ENCODE assay signal across 1 cellular context in the genomic region with DNA sequence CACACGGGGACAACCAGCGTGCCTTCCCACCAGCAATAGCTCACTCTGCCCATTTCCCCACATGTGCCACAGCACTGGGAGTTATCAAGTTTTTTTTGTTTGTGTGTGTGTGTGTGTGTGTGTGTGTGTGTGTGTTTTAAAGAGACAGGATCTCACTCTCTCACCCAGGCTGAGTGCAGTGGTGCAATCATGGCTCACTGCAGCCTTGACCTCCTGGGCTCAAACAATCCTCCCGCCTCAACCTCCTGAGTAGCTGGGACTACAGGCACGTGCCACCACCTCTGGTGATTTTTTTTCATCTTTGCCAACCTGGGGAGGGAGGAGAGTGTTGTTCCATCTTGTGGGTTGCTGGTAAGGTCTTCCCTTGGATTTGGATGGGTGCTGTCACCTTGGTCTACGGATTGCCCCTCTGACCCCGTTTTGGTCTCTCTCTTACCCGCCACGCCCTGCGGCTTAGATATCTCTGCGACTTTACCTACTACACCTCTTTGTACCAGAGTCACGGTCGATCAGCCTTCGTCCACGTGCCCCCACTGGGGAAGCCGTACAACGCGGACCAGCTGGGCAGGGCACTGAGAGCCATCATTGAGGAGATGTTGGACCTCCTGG.
A peak's percentile ranks its signal among the peaks of the same experiment; 100 is the strongest.
TF ChIP-seq lines count a peak whose summit lies in the region.

No MANE protein-coding gene starts in this region.

TF ChIP-seq in HepG2, 621 proteins besides CTCF, POLR2A, EP300 and RAD21 (continued from another document and continues in another):
- TF ChIP-seq RERE (CRISPR knock-in tag; IDR thresholded peaks at IDR 0.05; ENCODE audit: low read depth): no peak
- TF ChIP-seq SP2 (CRISPR knock-in tag; IDR thresholded peaks at IDR 0.05): no peak
- 0 out of 2 replicates have a peak, but pooled peaks have one; percentile 53 for TF ChIP-seq GFI1 (CRISPR knock-in tag; IDR thresholded peaks at IDR 0.05; ENCODE audit: borderline replicate concordance)
- TF ChIP-seq SCMH1 (CRISPR knock-in tag; IDR thresholded peaks at IDR 0.05; ENCODE audit: borderline replicate concordance): no peak
- 0 out of 2 replicates have a peak, but pooled peaks have one; percentile 13 for TF ChIP-seq HOXA3 (CRISPR knock-in tag; IDR thresholded peaks at IDR 0.05)
- TF ChIP-seq SOX13 (IDR thresholded peaks at IDR 0.05): peak; percentile 30; the same call in 1 of the 2 replicates
- peak in 1 of 2 experiments; percentile 70; a peak in 2 of 4 replicates for TF ChIP-seq SOX13 (CRISPR knock-in tag; conservative IDR thresholded peaks at IDR 0.05 in 1 of 2, IDR thresholded peaks at IDR 0.05 in 1 of 2)
- TF ChIP-seq, protein P1, sequence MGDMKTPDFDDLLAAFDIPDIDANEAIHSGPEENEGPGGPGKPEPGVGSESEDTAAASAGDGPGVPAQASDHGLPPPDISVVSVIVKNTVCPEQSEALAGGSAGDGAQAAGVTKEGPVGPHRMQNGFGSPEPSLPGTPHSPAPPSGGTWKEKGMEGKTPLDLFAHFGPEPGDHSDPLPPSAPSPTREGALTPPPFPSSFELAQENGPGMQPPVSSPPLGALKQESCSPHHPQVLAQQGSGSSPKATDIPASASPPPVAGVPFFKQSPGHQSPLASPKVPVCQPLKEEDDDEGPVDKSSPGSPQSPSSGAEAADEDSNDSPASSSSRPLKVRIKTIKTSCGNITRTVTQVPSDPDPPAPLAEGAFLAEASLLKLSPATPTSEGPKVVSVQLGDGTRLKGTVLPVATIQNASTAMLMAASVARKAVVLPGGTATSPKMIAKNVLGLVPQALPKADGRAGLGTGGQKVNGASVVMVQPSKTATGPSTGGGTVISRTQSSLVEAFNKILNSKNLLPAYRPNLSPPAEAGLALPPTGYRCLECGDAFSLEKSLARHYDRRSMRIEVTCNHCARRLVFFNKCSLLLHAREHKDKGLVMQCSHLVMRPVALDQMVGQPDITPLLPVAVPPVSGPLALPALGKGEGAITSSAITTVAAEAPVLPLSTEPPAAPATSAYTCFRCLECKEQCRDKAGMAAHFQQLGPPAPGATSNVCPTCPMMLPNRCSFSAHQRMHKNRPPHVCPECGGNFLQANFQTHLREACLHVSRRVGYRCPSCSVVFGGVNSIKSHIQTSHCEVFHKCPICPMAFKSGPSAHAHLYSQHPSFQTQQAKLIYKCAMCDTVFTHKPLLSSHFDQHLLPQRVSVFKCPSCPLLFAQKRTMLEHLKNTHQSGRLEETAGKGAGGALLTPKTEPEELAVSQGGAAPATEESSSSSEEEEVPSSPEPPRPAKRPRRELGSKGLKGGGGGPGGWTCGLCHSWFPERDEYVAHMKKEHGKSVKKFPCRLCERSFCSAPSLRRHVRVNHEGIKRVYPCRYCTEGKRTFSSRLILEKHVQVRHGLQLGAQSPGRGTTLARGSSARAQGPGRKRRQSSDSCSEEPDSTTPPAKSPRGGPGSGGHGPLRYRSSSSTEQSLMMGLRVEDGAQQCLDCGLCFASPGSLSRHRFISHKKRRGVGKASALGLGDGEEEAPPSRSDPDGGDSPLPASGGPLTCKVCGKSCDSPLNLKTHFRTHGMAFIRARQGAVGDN (CRISPR knock-in tag; IDR thresholded peaks at IDR 0.05): peak; percentile 89
- no peak for TF ChIP-seq ZFP36 (IDR thresholded peaks at IDR 0.05; ENCODE audit: borderline replicate concordance, low read depth, low read length, partially characterized antibody)
- TF ChIP-seq, protein P2, sequence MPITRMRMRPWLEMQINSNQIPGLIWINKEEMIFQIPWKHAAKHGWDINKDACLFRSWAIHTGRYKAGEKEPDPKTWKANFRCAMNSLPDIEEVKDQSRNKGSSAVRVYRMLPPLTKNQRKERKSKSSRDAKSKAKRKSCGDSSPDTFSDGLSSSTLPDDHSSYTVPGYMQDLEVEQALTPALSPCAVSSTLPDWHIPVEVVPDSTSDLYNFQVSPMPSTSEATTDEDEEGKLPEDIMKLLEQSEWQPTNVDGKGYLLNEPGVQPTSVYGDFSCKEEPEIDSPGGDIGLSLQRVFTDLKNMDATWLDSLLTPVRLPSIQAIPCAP (CRISPR knock-in tag; IDR thresholded peaks at IDR 0.05; ENCODE audit: low read depth): no peak
- TF ChIP-seq SIN3A (IDR thresholded peaks at IDR 0.05; ENCODE audit: borderline replicate concordance, low read depth, low read length): no peak
- peak; percentile 96 for TF ChIP-seq MED1 (CRISPR knock-in tag; IDR thresholded peaks at IDR 0.05)
- TF ChIP-seq HNRNPH1 (optimal IDR thresholded peaks at IDR 0.05; ENCODE audit: low read depth, low read length): no peak
- TF ChIP-seq, protein P3, sequence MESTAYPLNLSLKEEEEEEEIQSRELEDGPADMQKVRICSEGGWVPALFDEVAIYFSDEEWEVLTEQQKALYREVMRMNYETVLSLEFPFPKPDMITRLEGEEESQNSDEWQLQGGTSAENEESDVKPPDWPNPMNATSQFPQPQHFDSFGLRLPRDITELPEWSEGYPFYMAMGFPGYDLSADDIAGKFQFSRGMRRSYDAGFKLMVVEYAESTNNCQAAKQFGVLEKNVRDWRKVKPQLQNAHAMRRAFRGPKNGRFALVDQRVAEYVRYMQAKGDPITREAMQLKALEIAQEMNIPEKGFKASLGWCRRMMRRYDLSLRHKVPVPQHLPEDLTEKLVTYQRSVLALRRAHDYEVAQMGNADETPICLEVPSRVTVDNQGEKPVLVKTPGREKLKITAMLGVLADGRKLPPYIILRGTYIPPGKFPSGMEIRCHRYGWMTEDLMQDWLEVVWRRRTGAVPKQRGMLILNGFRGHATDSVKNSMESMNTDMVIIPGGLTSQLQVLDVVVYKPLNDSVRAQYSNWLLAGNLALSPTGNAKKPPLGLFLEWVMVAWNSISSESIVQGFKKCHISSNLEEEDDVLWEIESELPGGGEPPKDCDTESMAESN (CRISPR knock-in tag; conservative IDR thresholded peaks at IDR 0.05): no peak
- no peak for TF ChIP-seq WIZ (CRISPR knock-in tag; IDR thresholded peaks at IDR 0.05)
- 0 out of 2 replicates have a peak, but pooled peaks have one; percentile 60 for TF ChIP-seq THYN1 (CRISPR knock-in tag; IDR thresholded peaks at IDR 0.05; ENCODE audit: borderline replicate concordance, low read depth)
- no peak for TF ChIP-seq ZFP36L2 (CRISPR knock-in tag; IDR thresholded peaks at IDR 0.05)
- peak; percentile 31; the same call in 1 of the 2 replicates for TF ChIP-seq ZFY (CRISPR knock-in tag; IDR thresholded peaks at IDR 0.05)
- peak; percentile 46; the same call in 1 of the 2 replicates for TF ChIP-seq ZNF746 (CRISPR knock-in tag; IDR thresholded peaks at IDR 0.05)
- no peak for TF ChIP-seq FOSL1 (CRISPR knock-in tag; IDR thresholded peaks at IDR 0.05; ENCODE audit: borderline replicate concordance)
- peak; percentile 76; the same call in 1 of the 2 replicates for TF ChIP-seq REPIN1 (CRISPR knock-in tag; IDR thresholded peaks at IDR 0.05; ENCODE audit: borderline replicate concordance, low read depth)
- TF ChIP-seq MTA1 (CRISPR knock-in tag; IDR thresholded peaks at IDR 0.05; ENCODE audit: borderline replicate concordance): no peak
- peak; percentile 58 for TF ChIP-seq TBX2 (CRISPR knock-in tag; IDR thresholded peaks at IDR 0.05; ENCODE audit: borderline replicate concordance)
- TF ChIP-seq YEATS2 (CRISPR knock-in tag; IDR thresholded peaks at IDR 0.05; ENCODE audit: borderline replicate concordance): no peak
- peak; percentile 35; the same call in 1 of the 2 replicates for TF ChIP-seq ZNF138 (CRISPR knock-in tag; IDR thresholded peaks at IDR 0.05; ENCODE audit: low read depth)
- no peak for TF ChIP-seq ZNF724P (CRISPR knock-in tag; IDR thresholded peaks at IDR 0.05; ENCODE audit: borderline replicate concordance)
- TF ChIP-seq SALL1 (CRISPR knock-in tag; IDR thresholded peaks at IDR 0.05): peak; percentile 88
- TF ChIP-seq REL (CRISPR knock-in tag; conservative IDR thresholded peaks at IDR 0.05): no peak
- peak; percentile 48; the same call in 1 of the 2 replicates for TF ChIP-seq ZGPAT (CRISPR knock-in tag; IDR thresholded peaks at IDR 0.05)
- TF ChIP-seq TMF1 (CRISPR knock-in tag; IDR thresholded peaks at IDR 0.05; ENCODE audit: low read depth): 0 out of 2 replicates have a peak, but pooled peaks have one; percentile 47
- TF ChIP-seq ZNF7 (CRISPR knock-in tag; IDR thresholded peaks at IDR 0.05): no peak
- TF ChIP-seq KLF9 (CRISPR knock-in tag; IDR thresholded peaks at IDR 0.05; ENCODE audit: low read depth): no peak
- TF ChIP-seq SPEN (CRISPR knock-in tag; IDR thresholded peaks at IDR 0.05; ENCODE audit: low read depth): peak; percentile 58; the same call in 1 of the 2 replicates
- TF ChIP-seq JDP2 (CRISPR knock-in tag; IDR thresholded peaks at IDR 0.05; ENCODE audit: borderline replicate concordance): no peak
- TF ChIP-seq SMC3 (IDR thresholded peaks at IDR 0.05; ENCODE audit: low read length): 0 out of 2 replicates have a peak, but pooled peaks have one; percentile 23
- TF ChIP-seq CC2D1A (CRISPR knock-in tag; IDR thresholded peaks at IDR 0.05): no peak
- TF ChIP-seq KDM4B (CRISPR knock-in tag; IDR thresholded peaks at IDR 0.05): no peak
- peak; percentile 57; the same call in 1 of the 2 replicates for TF ChIP-seq SALL2 (CRISPR knock-in tag; IDR thresholded peaks at IDR 0.05)
- TF ChIP-seq HNF1B (CRISPR knock-in tag; IDR thresholded peaks at IDR 0.05): peak; percentile 53
- no peak for TF ChIP-seq SOX6 (IDR thresholded peaks at IDR 0.05)
- peak; percentile 93 for TF ChIP-seq SOX6 (CRISPR knock-in tag; IDR thresholded peaks at IDR 0.05)
- no peak for TF ChIP-seq ZNF329 (CRISPR knock-in tag; IDR thresholded peaks at IDR 0.05; ENCODE audit: low read depth)
- no peak; the same call in 1 of the 2 replicates for TF ChIP-seq ZNF430 (CRISPR knock-in tag; IDR thresholded peaks at IDR 0.05)
- no peak for TF ChIP-seq ZNF33A (CRISPR knock-in tag; IDR thresholded peaks at IDR 0.05; ENCODE audit: borderline replicate concordance)
- TF ChIP-seq, protein P4, sequence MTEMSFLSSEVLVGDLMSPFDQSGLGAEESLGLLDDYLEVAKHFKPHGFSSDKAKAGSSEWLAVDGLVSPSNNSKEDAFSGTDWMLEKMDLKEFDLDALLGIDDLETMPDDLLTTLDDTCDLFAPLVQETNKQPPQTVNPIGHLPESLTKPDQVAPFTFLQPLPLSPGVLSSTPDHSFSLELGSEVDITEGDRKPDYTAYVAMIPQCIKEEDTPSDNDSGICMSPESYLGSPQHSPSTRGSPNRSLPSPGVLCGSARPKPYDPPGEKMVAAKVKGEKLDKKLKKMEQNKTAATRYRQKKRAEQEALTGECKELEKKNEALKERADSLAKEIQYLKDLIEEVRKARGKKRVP (CRISPR knock-in tag; IDR thresholded peaks at IDR 0.05): peak in 1 of 2 experiments; percentile 72; a peak in 2 of 4 replicates
- no peak for TF ChIP-seq ZNF260 (CRISPR knock-in tag; IDR thresholded peaks at IDR 0.05; ENCODE audit: borderline replicate concordance, low read depth)
- no peak for TF ChIP-seq ZNF382 (CRISPR knock-in tag; IDR thresholded peaks at IDR 0.05; ENCODE audit: borderline replicate concordance)
- TF ChIP-seq ZMYM2 (CRISPR knock-in tag; IDR thresholded peaks at IDR 0.05): peak; percentile 91
- TF ChIP-seq SIX1 (CRISPR knock-in tag; IDR thresholded peaks at IDR 0.05; ENCODE audit: borderline replicate concordance): peak; percentile 12; the same call in 1 of the 2 replicates
